15 cellular contexts compared by ENCODE assay signal in genomic region chr15:65653781-65654521, GRCh38. TPM values are rescaled to one million over a fixed set of nuclear protein-coding genes. Genes with fewer than 3 reads are reported as not detected.
A peak's percentile ranks its signal among the peaks of the same experiment; 100 is the strongest.
DNase-seq lines count a peak whose midpoint lies in the region; ATAC-seq lines count a peak whose summit lies in the region.
"Had no signal": no experiment of that assay in that cellular context is flagged by ENCODE, and none has a peak within 500 bp of the region (broad histone marks: within the 10 kb centered on the region; RNA-seq: fewer than 3 reads in every experiment).

No MANE protein-coding gene starts in this region.

- peaks cover 31% of the 10 kb centered on the region for H3K36me3 Mint-ChIP-seq in CD4-positive, CD25-positive, alpha-beta regulatory T cell

- H3K9me3 ChIP-seq in CD4-positive, CD25-positive, alpha-beta regulatory T cell (ENCODE audit: control insufficient read depth in 2 of 2, low read length in 2 of 2): no peaks in the 10 kb centered on the region
- H3K9me3 ChIP-seq in aorta (ENCODE audit: control insufficient read depth, low read length): no peaks in the 10 kb centered on the region
- H3K9me3 ChIP-seq: adrenal gland, gastroesophageal sphincter, mucosa of descending colon, pancreas, spleen had no signal

- H3K4me1 ChIP-seq in CD4-positive, CD25-positive, alpha-beta regulatory T cell (ENCODE audit: control insufficient read depth, insufficient read depth, low read length, poor library complexity, severe bottlenecking): no peaks in the 10 kb centered on the region
- no peaks in the 10 kb centered on the region for H3K4me1 ChIP-seq in aorta (ENCODE audit: control insufficient read depth in 1 of 2, insufficient read depth in 2 of 2, low read length in 2 of 2)
- H3K4me1 ChIP-seq: adrenal gland, gastroesophageal sphincter, pancreas had no signal

- WGBS in aorta, 2 donors: 91 to 93% methylated on average over 5 of the region's 5 CpGs

- H3K9me3 Mint-ChIP-seq in CD4-positive, CD25-positive, alpha-beta regulatory T cell: peaks cover 0 to 2% (median 0%) of the 10 kb centered on the region in 7 donors

- peak overlapping the region; percentile 1 to 55 (median 6) for H3K27ac Mint-ChIP-seq in CD4-positive, CD25-positive, alpha-beta regulatory T cell

- no peak for ATAC-seq in CD4-positive, CD25-positive, alpha-beta regulatory T cell (ENCODE audit: low read depth in 2 of 2)
- ATAC-seq in aorta (ENCODE audit: low FRiP score) (no peak), HG03439 (IDR thresholded peaks at IDR 0.05; ENCODE audit: unreplicated experiment) (no peak)
- ATAC-seq: gastroesophageal sphincter, mucosa of descending colon, pancreas had no signal

- intact Hi-C loops in aorta (cut with DNase I): no loop called here

- H3K27me3 ChIP-seq in CD4-positive, CD25-positive, alpha-beta regulatory T cell (ENCODE audit: control insufficient read depth, insufficient read depth, low read length): no peaks in the 10 kb centered on the region
- H3K27me3 ChIP-seq in aorta (ENCODE audit: control insufficient read depth in 1 of 2, insufficient read depth in 2 of 2, low read length in 1 of 2): no peaks in the 10 kb centered on the region
- H3K27me3 ChIP-seq: adrenal gland, gastroesophageal sphincter, pancreas, spleen had no signal

- H3K27me3 Mint-ChIP-seq in CD4-positive, CD25-positive, alpha-beta regulatory T cell: no peaks in the 10 kb centered on the region

- no peak overlapping the region for H3K4me3 ChIP-seq in CD4-positive, CD25-positive, alpha-beta regulatory T cell (ENCODE audit: low read depth, low read length)
- H3K4me3 ChIP-seq in aorta (ENCODE audit: low read length in 2 of 2): no peak overlapping the region
- H3K4me3 ChIP-seq: adrenal gland, gastroesophageal sphincter, mucosa of descending colon, pancreas, spleen had no signal

- peaks cover 2 to 17% (median 7%) of the 10 kb centered on the region in 4 donors for H3K4me1 Mint-ChIP-seq in CD4-positive, CD25-positive, alpha-beta regulatory T cell

- no peak for DNase-seq in CD4-positive, CD25-positive, alpha-beta regulatory T cell
- peak; percentile 15 for DNase-seq in M059J (ENCODE audit: low read depth)
- no peak for DNase-seq in caudate nucleus (lab: John Stamatoyannopoulos, UW)
- DNase-seq in kidney glomerular epithelial cell (lab: John Stamatoyannopoulos, UW): peak; percentile 3
- no peak for DNase-seq in NCI-H1694 (lab: John Stamatoyannopoulos, UW)
- DNase-seq in aorta: no peak
- no peak for DNase-seq in DMS153 treated with DMSO at 0.1 percent for 48 hours (lab: John Stamatoyannopoulos, UW; ENCODE audit: unreplicated experiment)
- DNase-seq: adrenal gland, islet precursor cell, mucosa of descending colon, NCI-H1436, pancreas, spleen had no signal

- H3K36me3 ChIP-seq in CD4-positive, CD25-positive, alpha-beta regulatory T cell (ENCODE audit: control insufficient read depth, insufficient read depth, low read length): peaks cover 32% of the 10 kb centered on the region
- H3K36me3 ChIP-seq in aorta (ENCODE audit: control insufficient read depth in 1 of 2, insufficient read depth in 2 of 2, low read length in 1 of 2): no peaks in the 10 kb centered on the region

- H3K4me3 Mint-ChIP-seq in CD4-positive, CD25-positive, alpha-beta regulatory T cell: no peak overlapping the region

- no peak overlapping the region for H3K27ac ChIP-seq in CD4-positive, CD25-positive, alpha-beta regulatory T cell (ENCODE audit: insufficient read depth, low read length, poor library complexity, severe bottlenecking)
- H3K27ac ChIP-seq in caudate nucleus (ENCODE audit: low read depth, low read length) (peak overlapping the region; percentile 6), aorta (ENCODE audit: low read depth in 1 of 2, low read length in 2 of 2) (no peak overlapping the region)
- H3K27ac ChIP-seq: adrenal gland, gastroesophageal sphincter, pancreas, spleen had no signal

RNA-seq across cellular contexts. Expression of gene SLC24A1, which starts 32.2 kb away (rescaled TPM):
- total RNA-seq in CD4-positive, CD25-positive, alpha-beta regulatory T cell: 5.2 TPM
- polyA plus RNA-seq in CD4-positive, CD25-positive, alpha-beta regulatory T cell: 1 to 10 TPM; 1.5 to 3.8 (median 2.0) TPM
- 2.1 and 2.9 TPM in 2 replicates for total RNA-seq in M059J (2014; rRNA removed; shearing (Covaris generic))
- total RNA-seq in aorta: 10 to 100 TPM in 1 of 2 donors, 1 to 10 TPM in 1; 6.0 to 13.5 TPM
- 1 to 10 TPM; 4.8 to 8.8 TPM for polyA plus RNA-seq in aorta

RNA-seq across cellular contexts. Expression of gene INTS14, which starts 43.0 kb away (rescaled TPM):
- total RNA-seq in CD4-positive, CD25-positive, alpha-beta regulatory T cell: 22.7 TPM
- 10 to 100 TPM; 28.2 to 40.6 (median 33.2) TPM for polyA plus RNA-seq in CD4-positive, CD25-positive, alpha-beta regulatory T cell
- total RNA-seq in M059J (2014; rRNA removed; shearing (Covaris generic)): 35.9 and 55.3 TPM in 2 replicates
- total RNA-seq in aorta: 10 to 100 TPM; 18.6 to 25.4 TPM
- 10 to 100 TPM; 16.0 to 30.5 TPM for polyA plus RNA-seq in aorta

Comparison
In these comparisons a context has a peak if more than half of its experiments do, and no peak if none do; other contexts are left out.
1. DNase-seq: peak in M059J (single experiment) and kidney glomerular epithelial cell (single experiment); none in CD4-positive, CD25-positive, alpha-beta regulatory T cell (0 of 3), caudate nucleus (0 of 61), NCI-H1694 (single experiment), aorta (0 of 2) and DMS153 treated with DMSO at 0.1 percent for 48 hours (single experiment).